ENCODE assay signal across 20 cellular contexts in genomic region chr1:117694543-117694942, GRCh38.
"Had no signal": no experiment of that assay in that cellular context is flagged by ENCODE, and none has a peak within 500 bp of the region (broad histone marks: within the 10 kb centered on the region; RNA-seq: fewer than 3 reads in every experiment).

No MANE protein-coding gene starts in this region.

- H3K27ac ChIP-seq: colonic mucosa, esophagus squamous epithelium, gastrocnemius medialis, ovary, vagina, VCaP had no signal

- H3K4me3 Mint-ChIP-seq: natural killer cell treated with Interleukin-12 subunit alpha and Interleukin-12 subunit beta and Interleukin-15 and Interleukin-18, amount 100 ng/mL, for 72 hours; stimulated activated memory B cell treated with anti-CD40 and anti-IgM and Interleukin-4, amounts not matched to agents 10 μg/mL and 1 μg/mL and 100 μg/mL, for 72 hours; type B pancreatic cell had no signal

- H3K27ac Mint-ChIP-seq: activated naive CD4-positive, alpha-beta T cell treated with anti-CD3 and anti-CD28 coated beads, Interleukin-2, amount 50 U/mL, for 72 hours; natural killer cell treated with Interleukin-12 subunit alpha and Interleukin-12 subunit beta and Interleukin-15 and Interleukin-18, amount 100 ng/mL, for 72 hours; stimulated activated memory B cell treated with anti-CD40 and anti-IgM and Interleukin-4, amounts not matched to agents 10 μg/mL and 1 μg/mL and 100 μg/mL, for 72 hours; type B pancreatic cell had no signal

- DNase-seq: activated CD4-positive, alpha-beta T cell treated with anti-CD3 and anti-CD28 coated beads, Interleukin-2, amount 50 U/mL, for 1 hour; activated effector memory CD4-positive, alpha-beta T cell treated with anti-CD3 and anti-CD28 coated beads, Interleukin-2, amount 50 U/mL, for 16 hours; activated T-cell treated with anti-CD3 and anti-CD28 coated beads for 4 hours; amniotic stem cell; colonic mucosa; esophagus squamous epithelium; gastrocnemius medialis; hypothalamus; left ventricle myocardium superior; mammary epithelial cell; midbrain; ovary; right cardiac atrium; stimulated activated CD4-positive, alpha-beta T cell treated with anti-CD3 and anti-CD28 coated beads, Interleukin-1b, Interleukin-23, amount 100 ng/mL, for 48 hours had no signal

- H3K36me3 Mint-ChIP-seq: activated naive CD4-positive, alpha-beta T cell treated with anti-CD3 and anti-CD28 coated beads, Interleukin-2, amount 50 U/mL, for 72 hours; natural killer cell treated with Interleukin-12 subunit alpha and Interleukin-12 subunit beta and Interleukin-15 and Interleukin-18, amount 100 ng/mL, for 72 hours; stimulated activated memory B cell treated with anti-CD40 and anti-IgM and Interleukin-4, amounts not matched to agents 10 μg/mL and 1 μg/mL and 100 μg/mL, for 72 hours; type B pancreatic cell had no signal

- ATAC-seq: activated naive CD4-positive, alpha-beta T cell treated with anti-CD3 and anti-CD28 coated beads, Interleukin-2, amount 50 U/mL, for 72 hours; gastrocnemius medialis; left ventricle myocardium superior; natural killer cell treated with Interleukin-12 subunit alpha and Interleukin-12 subunit beta and Interleukin-15 and Interleukin-18, amount 100 ng/mL, for 72 hours; right cardiac atrium; stimulated activated memory B cell treated with anti-CD40 and anti-IgM and Interleukin-4, amounts not matched to agents 10 μg/mL and 1 μg/mL and 100 μg/mL, for 72 hours had no signal

- H3K9me3 Mint-ChIP-seq: activated naive CD4-positive, alpha-beta T cell treated with anti-CD3 and anti-CD28 coated beads, Interleukin-2, amount 50 U/mL, for 72 hours; natural killer cell treated with Interleukin-12 subunit alpha and Interleukin-12 subunit beta and Interleukin-15 and Interleukin-18, amount 100 ng/mL, for 72 hours; stimulated activated memory B cell treated with anti-CD40 and anti-IgM and Interleukin-4, amounts not matched to agents 10 μg/mL and 1 μg/mL and 100 μg/mL, for 72 hours; type B pancreatic cell had no signal

- H3K9me3 ChIP-seq: colonic mucosa, esophagus squamous epithelium, gastrocnemius medialis, ovary, vagina had no signal

- H3K4me1 ChIP-seq: colonic mucosa had no signal

- H3K27me3 ChIP-seq: colonic mucosa, gastrocnemius medialis, ovary, vagina had no signal

- H3K36me3 ChIP-seq: colonic mucosa, esophagus squamous epithelium, gastrocnemius medialis, ovary, vagina had no signal

- H3K4me3 ChIP-seq: colonic mucosa, esophagus squamous epithelium, gastrocnemius medialis, ovary, vagina had no signal
